7 cellular contexts compared by ENCODE assay signal in genomic region chr2:96923810-96924774, GRCh38. TPM values are rescaled to one million over a fixed set of nuclear protein-coding genes. Genes with fewer than 3 reads are reported as not detected.
DNase-seq lines count a peak whose midpoint lies in the region; ATAC-seq and TF ChIP-seq lines count a peak whose summit lies in the region.

No MANE protein-coding gene starts in this region.

- ATAC-seq in natural killer cell treated with Interleukin-12 subunit alpha and Interleukin-12 subunit beta and Interleukin-15 and Interleukin-18, amount 100 ng/mL, for 72 hours = peak; percentile 65 to 78
- peak; percentile 71 to 85 for ATAC-seq in stimulated activated naive B cell treated with anti-CD40 and anti-IgM and Interleukin-4, amounts not matched to agents 10 μg/mL and 1 μg/mL and 100 μg/mL, for 72 hours (replicated peaks)
- ATAC-seq in GM21825 (IDR thresholded peaks at IDR 0.05; ENCODE audit: unreplicated experiment) = no peak

- TF ChIP-seq POLR2A in uterus (IDR thresholded peaks at IDR 0.05) = no peak

- H3K4me3 Mint-ChIP-seq in activated naive CD4-positive, alpha-beta T cell treated with anti-CD3 and anti-CD28 coated beads, Interleukin-2, amount 10 ng/mL, durations not matched to agents 7 days and 5 days = peak overlapping the region; percentile 64
- H3K4me3 Mint-ChIP-seq in natural killer cell treated with Interleukin-12 subunit alpha and Interleukin-12 subunit beta and Interleukin-15 and Interleukin-18, amount 100 ng/mL, for 72 hours = peak overlapping the region; percentile 62
- peak overlapping the region; percentile 31 to 53 for H3K4me3 Mint-ChIP-seq in stimulated activated naive B cell treated with anti-CD40 and anti-IgM and Interleukin-4, amounts not matched to agents 10 μg/mL and 1 μg/mL and 100 μg/mL, for 72 hours

- H3K9me3 Mint-ChIP-seq in activated naive CD4-positive, alpha-beta T cell treated with anti-CD3 and anti-CD28 coated beads, Interleukin-2, amount 10 ng/mL, durations not matched to agents 7 days and 5 days = peaks cover 5% of the 10 kb centered on the region
- no peaks in the 10 kb centered on the region for H3K9me3 Mint-ChIP-seq in natural killer cell treated with Interleukin-12 subunit alpha and Interleukin-12 subunit beta and Interleukin-15 and Interleukin-18, amount 100 ng/mL, for 72 hours
- H3K9me3 Mint-ChIP-seq in stimulated activated naive B cell treated with anti-CD40 and anti-IgM and Interleukin-4, amounts not matched to agents 10 μg/mL and 1 μg/mL and 100 μg/mL, for 72 hours = no peaks in the 10 kb centered on the region

- peak overlapping the region in 1 of 2 donors; percentile 46 for H3K27ac ChIP-seq in uterus

- DNase-seq in activated CD4-positive, alpha-beta T cell treated with anti-CD3 and anti-CD28 coated beads for 4 hours = peak; percentile 14 to 35
- peak; percentile 40 for DNase-seq in activated naive CD4-positive, alpha-beta T cell treated with anti-CD3 and anti-CD28 coated beads, Interleukin-2, amount 10 ng/mL, durations not matched to agents 7 days and 5 days
- DNase-seq in natural killer cell treated with Interleukin-12 subunit alpha and Interleukin-12 subunit beta and Interleukin-15 and Interleukin-18, amount 100 ng/mL, for 72 hours (ENCODE audit: low spot score) = no peak
- DNase-seq in stimulated activated naive B cell treated with anti-CD40 and anti-IgM and Interleukin-4, amounts not matched to agents 10 μg/mL and 1 μg/mL and 100 μg/mL, for 72 hours = peak; percentile 16
- no peak for DNase-seq in SKM-1 treated with dmso at 0.1 percent for 144 hours (lab: John Stamatoyannopoulos, UW; ENCODE audit: unreplicated experiment)
- DNase-seq in uterus = no peak

- no peaks in the 10 kb centered on the region for H3K36me3 ChIP-seq in uterus

- peaks cover 44% of the 10 kb centered on the region for H3K27me3 Mint-ChIP-seq in activated naive CD4-positive, alpha-beta T cell treated with anti-CD3 and anti-CD28 coated beads, Interleukin-2, amount 10 ng/mL, durations not matched to agents 7 days and 5 days
- H3K27me3 Mint-ChIP-seq in natural killer cell treated with Interleukin-12 subunit alpha and Interleukin-12 subunit beta and Interleukin-15 and Interleukin-18, amount 100 ng/mL, for 72 hours = no peaks in the 10 kb centered on the region
- peaks cover 19 to 24% of the 10 kb centered on the region in 2 donors for H3K27me3 Mint-ChIP-seq in stimulated activated naive B cell treated with anti-CD40 and anti-IgM and Interleukin-4, amounts not matched to agents 10 μg/mL and 1 μg/mL and 100 μg/mL, for 72 hours

- CTCF ChIA-PET in activated naive CD4-positive, alpha-beta T cell treated with anti-CD3 and anti-CD28 coated beads, Interleukin-2, amount 10 ng/mL, durations not matched to agents 7 days and 5 days (lab: Charles Lee) = no interaction called here

- H3K4me3 ChIP-seq in uterus = no peak overlapping the region

- no peaks in the 10 kb centered on the region for H3K27me3 ChIP-seq in uterus

- H3K27ac Mint-ChIP-seq in activated naive CD4-positive, alpha-beta T cell treated with anti-CD3 and anti-CD28 coated beads, Interleukin-2, amount 10 ng/mL, durations not matched to agents 7 days and 5 days = peak overlapping the region; percentile 87
- H3K27ac Mint-ChIP-seq in natural killer cell treated with Interleukin-12 subunit alpha and Interleukin-12 subunit beta and Interleukin-15 and Interleukin-18, amount 100 ng/mL, for 72 hours = peak overlapping the region; percentile 69 to 82
- peak overlapping the region; percentile 79 for H3K27ac Mint-ChIP-seq in stimulated activated naive B cell treated with anti-CD40 and anti-IgM and Interleukin-4, amounts not matched to agents 10 μg/mL and 1 μg/mL and 100 μg/mL, for 72 hours

- intact Hi-C loops in uterus (cut with DNase I; ENCODE audit: low total_unique reads) = no loop called here

- TF ChIP-seq CTCF in uterus (IDR thresholded peaks at IDR 0.05) = no peak

- peaks cover 57% of the 10 kb centered on the region for H3K4me1 Mint-ChIP-seq in activated naive CD4-positive, alpha-beta T cell treated with anti-CD3 and anti-CD28 coated beads, Interleukin-2, amount 10 ng/mL, durations not matched to agents 7 days and 5 days
- peaks cover 27 to 32% of the 10 kb centered on the region in 2 donors for H3K4me1 Mint-ChIP-seq in natural killer cell treated with Interleukin-12 subunit alpha and Interleukin-12 subunit beta and Interleukin-15 and Interleukin-18, amount 100 ng/mL, for 72 hours (ENCODE audit: low read depth in 2 of 2)
- peaks cover 5 to 12% of the 10 kb centered on the region in 2 donors for H3K4me1 Mint-ChIP-seq in stimulated activated naive B cell treated with anti-CD40 and anti-IgM and Interleukin-4, amounts not matched to agents 10 μg/mL and 1 μg/mL and 100 μg/mL, for 72 hours

- H3K4me1 ChIP-seq in uterus = peaks cover 4 to 12% of the 10 kb centered on the region in 2 donors

- H3K9me3 ChIP-seq in uterus = no peaks in the 10 kb centered on the region

- H3K36me3 Mint-ChIP-seq in activated naive CD4-positive, alpha-beta T cell treated with anti-CD3 and anti-CD28 coated beads, Interleukin-2, amount 10 ng/mL, durations not matched to agents 7 days and 5 days = peaks cover 8% of the 10 kb centered on the region
- no peaks in the 10 kb centered on the region for H3K36me3 Mint-ChIP-seq in natural killer cell treated with Interleukin-12 subunit alpha and Interleukin-12 subunit beta and Interleukin-15 and Interleukin-18, amount 100 ng/mL, for 72 hours
- H3K36me3 Mint-ChIP-seq in stimulated activated naive B cell treated with anti-CD40 and anti-IgM and Interleukin-4, amounts not matched to agents 10 μg/mL and 1 μg/mL and 100 μg/mL, for 72 hours = no peaks in the 10 kb centered on the region

RNA-seq across cellular contexts. Expression of gene SEMA4C, which starts 54.2 kb away (rescaled TPM):
- total RNA-seq in natural killer cell treated with Interleukin-12 subunit alpha and Interleukin-12 subunit beta and Interleukin-15 and Interleukin-18, amount 100 ng/mL, for 72 hours = 10 to 100 TPM; 17.0 to 18.0 TPM
- total RNA-seq in uterus = 100 to 1,000 TPM in 1 of 4 donors, 10 to 100 TPM in 3; 31.8 to 117 (median 61.7) TPM

Comparison
In these comparisons a context has a peak if more than half of its experiments do, and no peak if none do; other contexts are left out.
1. DNase-seq: peak in activated CD4-positive, alpha-beta T cell treated with anti-CD3 and anti-CD28 coated beads for 4 hours (2 of 2), activated naive CD4-positive, alpha-beta T cell treated with anti-CD3 and anti-CD28 coated beads, Interleukin-2, amount 10 ng/mL, durations not matched to agents 7 days and 5 days (single experiment) and stimulated activated naive B cell treated with anti-CD40 and anti-IgM and Interleukin-4, amounts not matched to agents 10 μg/mL and 1 μg/mL and 100 μg/mL, for 72 hours (single experiment); none in natural killer cell treated with Interleukin-12 subunit alpha and Interleukin-12 subunit beta and Interleukin-15 and Interleukin-18, amount 100 ng/mL, for 72 hours (single experiment), SKM-1 treated with dmso at 0.1 percent for 144 hours (single experiment) and uterus (0 of 2).
2. Peak in every context shown above with its lines, with median percentiles within 50 percentile points of each other: H3K27ac Mint-ChIP-seq and H3K4me3 Mint-ChIP-seq.